1 cellular context compared by ENCODE assay signal in genomic region chr1:59150537-59151386, GRCh38.
TF ChIP-seq lines count a peak whose summit lies in the region.

No MANE protein-coding gene starts in this region.

TF ChIP-seq in GM12878, 131 proteins besides CTCF, POLR2A, EP300 and RAD21 (continued from another document and continues in another):
- TF ChIP-seq ZBTB4 (CRISPR knock-in tag; IDR thresholded peaks at IDR 0.05) (no peak), KLF5 (IDR thresholded peaks at IDR 0.05; ENCODE audit: partially characterized antibody) (no peak), TAF1 (IDR thresholded peaks at IDR 0.05; ENCODE audit: borderline replicate concordance, low read depth, low read length) (no peak), IKZF1 (conservative IDR thresholded peaks at IDR 0.05) (peak; percentile 38), E2F8 (IDR thresholded peaks at IDR 0.05; ENCODE audit: low read depth, partially characterized antibody) (no peak), ATF3 (IDR thresholded peaks at IDR 0.05; ENCODE audit: borderline replicate concordance, extremely low read depth, low read depth, low read length) (no peak), ZNF274 (IDR thresholded peaks at IDR 0.05; ENCODE audit: insufficient read depth, insufficient read length) (no peak), E4F1 (IDR thresholded peaks at IDR 0.05; ENCODE audit: borderline replicate concordance, partially characterized antibody) (no peak), ZNF217 (IDR thresholded peaks at IDR 0.05) (no peak), HCFC1 (IDR thresholded peaks at IDR 0.05; ENCODE audit: low read length) (no peak), HSF1 (IDR thresholded peaks at IDR 0.05; ENCODE audit: low read depth, low read length) (no peak), NFIC (IDR thresholded peaks at IDR 0.05; ENCODE audit: low read depth, low read length) (0 out of 2 replicates have a peak, but pooled peaks have one; percentile 19), ZNF687 (IDR thresholded peaks at IDR 0.05) (no peak), CBX5 (IDR thresholded peaks at IDR 0.05; ENCODE audit: low read depth) (no peak), MEF2A (IDR thresholded peaks at IDR 0.05; ENCODE audit: insufficient read depth, low read depth, low read length) (no peak), YY1 (IDR thresholded peaks at IDR 0.05; ENCODE audit: low read depth, low read length) (no peak), MAX (IDR thresholded peaks at IDR 0.05; ENCODE audit: low read depth, low read length) (no peak), POLR2AphosphoS2 (IDR thresholded peaks at IDR 0.05; ENCODE audit: low read depth, low read length) (no peak), PML (IDR thresholded peaks at IDR 0.05; ENCODE audit: low read length) (no peak), BMI1 (IDR thresholded peaks at IDR 0.05; ENCODE audit: borderline replicate concordance) (no peak), CHD1 (IDR thresholded peaks at IDR 0.05; ENCODE audit: low read depth, low read length) (no peak), TBL1XR1 (IDR thresholded peaks at IDR 0.05; ENCODE audit: low read depth, low read length) (no peak), BHLHE40 (IDR thresholded peaks at IDR 0.05; ENCODE audit: borderline replicate concordance in 1 of 2, low read depth in 2 of 2, low read length in 1 of 2) (no peak), SRF (IDR thresholded peaks at IDR 0.05; ENCODE audit: low read depth in 2 of 2, low read length in 2 of 2) (no peak), WRNIP1 (IDR thresholded peaks at IDR 0.05; ENCODE audit: borderline replicate concordance, low read depth, low read length) (no peak), NFXL1 (IDR thresholded peaks at IDR 0.05; ENCODE audit: borderline replicate concordance) (no peak), NBN (IDR thresholded peaks at IDR 0.05) (no peak), EZH2 (IDR thresholded peaks at IDR 0.05; ENCODE audit: borderline replicate concordance, control insufficient read depth, low read depth, low read length) (no peak), NFYA (IDR thresholded peaks at IDR 0.05; ENCODE audit: borderline replicate concordance, low read depth, low read length) (no peak), ELK1 (IDR thresholded peaks at IDR 0.05; ENCODE audit: low read depth, low read length) (no peak), E2F4 (IDR thresholded peaks at IDR 0.05; ENCODE audit: low read depth, low read length) (no peak), YBX1 (IDR thresholded peaks at IDR 0.05) (no peak), FOXK2 (IDR thresholded peaks at IDR 0.05) (no peak), HDAC2 (IDR thresholded peaks at IDR 0.05) (no peak), ZBED1 (IDR thresholded peaks at IDR 0.05; ENCODE audit: borderline replicate concordance) (no peak), IKZF2 (IDR thresholded peaks at IDR 0.05) (0 out of 4 replicates have a peak, but pooled peaks have one; percentile 26 to 45), BCL3 (IDR thresholded peaks at IDR 0.05; ENCODE audit: borderline replicate concordance, insufficient read depth, low read depth, low read length, poor library complexity, severe bottlenecking) (no peak), ESRRA (IDR thresholded peaks at IDR 0.05; ENCODE audit: low read length) (no peak), DPF2 (IDR thresholded peaks at IDR 0.05) (no peak), PBX3 (IDR thresholded peaks at IDR 0.05; ENCODE audit: insufficient replicate concordance, low read depth, low read length) (peak; percentile 19), NRF1 (conservative IDR thresholded peaks at IDR 0.05; ENCODE audit: low read depth, low read length) (no peak), NR2C2 (IDR thresholded peaks at IDR 0.05; ENCODE audit: borderline replicate concordance, control insufficient read depth, insufficient read length, low read depth) (no peak), EED (IDR thresholded peaks at IDR 0.05; ENCODE audit: low read depth) (peak; percentile 54; the same call in 1 of the 2 replicates), CEBPB (IDR thresholded peaks at IDR 0.05; ENCODE audit: borderline replicate concordance in 1 of 2, low read depth in 2 of 2, low read length in 2 of 2) (no peak)
